8 cellular contexts compared by ENCODE assay signal in the genomic region with DNA sequence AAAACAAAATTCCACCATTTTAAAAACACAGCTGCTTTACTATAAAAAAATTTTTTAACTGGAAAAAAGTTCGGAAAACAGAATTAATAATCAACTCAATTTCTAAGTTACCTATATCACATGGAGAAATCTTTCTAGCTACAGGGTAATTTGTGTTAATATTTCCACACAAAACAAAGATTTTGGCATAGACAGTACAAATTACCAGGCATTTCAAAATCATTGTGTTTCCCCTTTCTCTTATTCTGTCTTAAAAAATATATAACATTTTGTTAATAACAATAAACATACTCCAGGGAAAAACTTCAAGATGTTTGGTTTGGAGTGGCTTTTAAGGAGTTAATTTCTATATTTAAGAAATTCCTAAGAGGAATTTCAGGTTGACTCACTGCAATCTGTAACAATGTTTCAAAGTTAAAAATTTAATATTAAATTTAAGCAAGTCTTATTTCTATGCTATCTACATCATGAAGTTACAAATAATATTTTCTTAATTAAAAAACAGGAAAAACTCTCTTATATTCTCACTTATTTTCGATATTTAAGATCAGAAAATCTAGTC.
DNase-seq lines count a peak whose midpoint lies in the region; ATAC-seq and TF ChIP-seq lines count a peak whose summit lies in the region.

No MANE protein-coding gene starts in this region.

- H3K9me3 ChIP-seq in ascending aorta (no peaks in the 10 kb centered on the region), left lung (no peaks in the 10 kb centered on the region), tibial artery (no peaks in the 10 kb centered on the region)

- intact Hi-C loops in ascending aorta (cut with DNase I) (loop anchor here (5.0 kb wide), 2 partner anchors 48 to 202 kb away; a partner anchor contains a TSS), left lung (cut with DNase I) (no loop called here), tibial artery (cut with DNase I; ENCODE audit: low total_unique reads) (loop anchor here (5.0 kb wide), 1 partner anchor 257 kb away; a partner anchor contains a TSS), head of caudate nucleus (cut with DNase I) (loop anchor here (5.0 kb wide), 3 partner anchors 202 to 367 kb away; a partner anchor contains a TSS)

- no peaks in the 10 kb centered on the region for H3K27me3 Mint-ChIP-seq in activated T-cell treated with anti-CD3 and anti-CD28 coated beads, Interleukin-2, amount 50 U/mL, for 72 hours (ENCODE audit: low read depth)

- no peaks in the 10 kb centered on the region for H3K27me3 ChIP-seq in ascending aorta
- H3K27me3 ChIP-seq in left lung = no peaks in the 10 kb centered on the region
- no peaks in the 10 kb centered on the region for H3K27me3 ChIP-seq in tibial artery

- H3K27ac ChIP-seq in ascending aorta (peak overlapping the region; percentile 76 to 84), left lung (peak overlapping the region; percentile 97 to 99), tibial artery (peak overlapping the region; percentile 81 to 86)

- H3K4me1 Mint-ChIP-seq in activated T-cell treated with anti-CD3 and anti-CD28 coated beads, Interleukin-2, amount 50 U/mL, for 72 hours (ENCODE audit: low read depth) = peaks cover 51% of the 10 kb centered on the region

- H3K27ac Mint-ChIP-seq in activated T-cell treated with anti-CD3 and anti-CD28 coated beads, Interleukin-2, amount 50 U/mL, for 72 hours = peak overlapping the region; percentile 100

- peak overlapping the region; percentile 96 to 100 for H3K4me3 Mint-ChIP-seq in activated T-cell treated with anti-CD3 and anti-CD28 coated beads, Interleukin-2, amount 50 U/mL, for 72 hours

- H3K36me3 Mint-ChIP-seq in activated T-cell treated with anti-CD3 and anti-CD28 coated beads, Interleukin-2, amount 50 U/mL, for 72 hours (ENCODE audit: insufficient read depth in 2 of 2) = peaks cover 5 to 13% of the 10 kb centered on the region in 2 donors

- H3K36me3 ChIP-seq in ascending aorta = no peaks in the 10 kb centered on the region
- H3K36me3 ChIP-seq in left lung = no peaks in the 10 kb centered on the region
- H3K36me3 ChIP-seq in tibial artery = peaks cover 0 to 5% (median 0%) of the 10 kb centered on the region in 3 donors

- no peak for DNase-seq in activated T-cell treated with anti-CD3 and anti-CD28 coated beads, Interleukin-2, amount 50 U/mL, for 72 hours
- DNase-seq in activated T-cell treated with anti-CD3 and anti-CD28 coated beads for 4 hours (no peak), ascending aorta (ENCODE audit: low spot score in 2 of 2) (no peak), left lung (no peak), tibial artery (no peak), NOMO-1 (lab: John Stamatoyannopoulos, UW; ENCODE audit: unreplicated experiment in 2 of 2) (no peak), head of caudate nucleus (no peak), activated gamma-delta T cell treated with Interleukin-2 at 50 U/mL for 16 hours (no peak)

- TF ChIP-seq CTCF in ascending aorta (IDR thresholded peaks at IDR 0.05) = no peak
- no peak for TF ChIP-seq CTCF in left lung (IDR thresholded peaks at IDR 0.05)
- TF ChIP-seq CTCF in tibial artery (IDR thresholded peaks at IDR 0.05) = no peak

- H3K9me3 Mint-ChIP-seq in activated T-cell treated with anti-CD3 and anti-CD28 coated beads, Interleukin-2, amount 50 U/mL, for 72 hours = no peaks in the 10 kb centered on the region

- no peak for ATAC-seq in activated T-cell treated with anti-CD3 and anti-CD28 coated beads, Interleukin-2, amount 50 U/mL, for 72 hours (replicated peaks in 1 of 2)
- no peak for ATAC-seq in left lung

- H3K4me1 ChIP-seq in ascending aorta = peaks cover 3 to 18% of the 10 kb centered on the region in 2 donors
- peaks cover 9 to 63% of the 10 kb centered on the region in 2 donors for H3K4me1 ChIP-seq in left lung
- H3K4me1 ChIP-seq in tibial artery = peaks cover 0 to 47% (median 19%) of the 10 kb centered on the region in 4 donors

- H3K4me3 ChIP-seq in ascending aorta (peak overlapping the region; percentile 55 to 64), left lung (peak overlapping the region; percentile 38 to 50), tibial artery (peak overlapping the region; percentile 59 to 62)

Comparison
In these comparisons a context has a peak if more than half of its experiments do, and no peak if none do; other contexts are left out.
1. intact Hi-C loops: an anchor here in ascending aorta (5.0 kb wide), tibial artery (5.0 kb wide) and head of caudate nucleus (5.0 kb wide); none called in left lung.